Comparison of ENCODE assay signal across 8 cellular contexts in the genomic region with DNA sequence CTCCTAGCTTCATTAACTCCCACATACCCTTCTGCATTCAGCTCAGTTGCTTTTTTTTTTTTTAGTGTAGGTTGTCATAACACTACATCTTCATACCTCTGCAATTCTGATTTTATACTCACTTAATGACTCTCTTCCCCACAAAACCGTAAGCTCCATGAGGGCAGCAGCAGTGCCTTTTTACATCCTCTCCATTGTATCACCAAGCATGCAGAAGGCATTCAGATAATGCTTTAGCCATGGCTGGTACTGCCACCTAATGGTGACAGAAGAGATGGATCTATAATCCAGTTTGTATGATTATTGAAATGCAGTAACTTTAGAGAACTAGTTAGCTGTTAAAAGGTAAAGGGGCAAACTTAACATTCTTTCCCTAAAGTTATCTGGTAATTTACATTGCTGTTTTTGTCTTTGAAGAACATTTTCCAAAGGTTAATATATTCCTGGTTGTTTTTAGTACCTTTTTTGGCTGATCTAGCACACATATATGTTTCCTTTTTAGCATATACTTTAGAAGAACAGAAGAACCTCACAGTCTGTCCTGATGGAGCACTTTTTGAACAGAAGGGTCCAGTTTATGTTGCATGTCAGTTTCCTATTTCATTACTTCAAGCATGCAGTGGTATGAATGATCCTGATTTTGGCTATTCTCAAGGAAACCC. TPM values are rescaled to one million over a fixed set of nuclear protein-coding genes. Genes with fewer than 3 reads are reported as not detected.
DNase-seq lines count a peak whose midpoint lies in the region; ATAC-seq and TF ChIP-seq lines count a peak whose summit lies in the region.

No MANE protein-coding gene starts in this region.

- H3K27ac ChIP-seq in parathyroid adenoma: no peak overlapping the region

- ATAC-seq in HG03135 (IDR thresholded peaks at IDR 0.05; ENCODE audit: unreplicated experiment): no peak
- no peak for ATAC-seq in GM18519 (IDR thresholded peaks at IDR 0.05; ENCODE audit: low FRiP score, unreplicated experiment)

- no peak overlapping the region for H3K4me3 ChIP-seq in parathyroid adenoma (ENCODE audit: low read depth, low read length)

- no peak overlapping the region for H2AFZ ChIP-seq in parathyroid adenoma

- H3K9ac ChIP-seq in parathyroid adenoma: no peak overlapping the region

- in situ Hi-C loops in G401 (cut with HindIII; ENCODE audit: low sequenced_read_pairs): no loop called here

- H3K4me2 ChIP-seq in parathyroid adenoma (ENCODE audit: low read length): no peak overlapping the region

- peak; percentile 44 for DNase-seq in G401 (ENCODE audit: low spot score)
- DNase-seq in HCEC 1CT: peak; percentile 48
- peak; percentile 21 for DNase-seq in NCI-H345 treated with DMSO at 0.1 percent for 48 hours (lab: John Stamatoyannopoulos, UW; ENCODE audit: unreplicated experiment)
- peak; percentile 30 to 39 for DNase-seq in activated CD4-positive, alpha-beta T cell treated with anti-CD3 and anti-CD28 coated beads, Interleukin-2, amount 50 U/mL, for 4 hours
- DNase-seq in fibroblast of peridontal ligament (ENCODE audit: extremely low read depth): peak; percentile 74

- peak; percentile 66 for TF ChIP-seq CTCF in parathyroid adenoma (IDR thresholded peaks at IDR 0.05)

- H3K36me3 ChIP-seq in parathyroid adenoma (ENCODE audit: control insufficient read depth, insufficient read depth, low read length): no peaks in the 10 kb centered on the region

- H3K9me3 ChIP-seq in parathyroid adenoma (ENCODE audit: control insufficient read depth, low read length): no peaks in the 10 kb centered on the region

- no peaks in the 10 kb centered on the region for H3K4me1 ChIP-seq in parathyroid adenoma

- H3K27me3 ChIP-seq in parathyroid adenoma (ENCODE audit: control insufficient read depth, insufficient read depth, low read length): no peaks in the 10 kb centered on the region

- H3K79me2 ChIP-seq in parathyroid adenoma: no peaks in the 10 kb centered on the region

RNA-seq across cellular contexts. Expression of a gene that starts 36.8 kb away (rescaled TPM):
- total RNA-seq in G401 (2014; rRNA removed; shearing (Covaris generic)): 45.6 and 51.0 TPM in 2 replicates

Comparison
In these comparisons a context has a peak if more than half of its experiments do, and no peak if none do; other contexts are left out.
1. DNase-seq: peak in every context shown above with its lines; median percentile 74 in fibroblast of peridontal ligament; 48 in HCEC 1CT; 44 in G401; 34 in activated CD4-positive, alpha-beta T cell treated with anti-CD3 and anti-CD28 coated beads, Interleukin-2, amount 50 U/mL, for 4 hours; 21 in NCI-H345 treated with DMSO at 0.1 percent for 48 hours.